8 cellular contexts compared by ENCODE assay signal in genomic region chr1:6785318-6785712, GRCh38. TPM values are rescaled to one million over a fixed set of nuclear protein-coding genes. Genes with fewer than 3 reads are reported as not detected.
A peak's percentile ranks its signal among the peaks of the same experiment; 100 is the strongest.
DNase-seq lines count a peak whose midpoint lies in the region; ATAC-seq and TF ChIP-seq lines count a peak whose summit lies in the region.

CAMTA1 (plus strand) TSS chr1:6785454; CDS start chr1:6785531, 77 bp downstream.

- H3K4me2 ChIP-seq in mammary epithelial cell (ENCODE audit: insufficient read depth, low read depth, low read length) = peak within 1 kb of the TSS; percentile 88

- H3K79me2 ChIP-seq in mammary epithelial cell (ENCODE audit: insufficient read depth, low read length) = peaks cover 51% of the 10 kb centered on the region

- dilution Hi-C loops in mammary epithelial cell (cut with HindIII; ENCODE audit: low sequenced_read_pairs) = no loop called here

- peak in 1 of 2 donors; percentile 33 for TF ChIP-seq POLR2A in lower leg skin (IDR thresholded peaks at IDR 0.05)
- peak; percentile 44 to 51 for TF ChIP-seq POLR2A in thyroid gland (IDR thresholded peaks at IDR 0.05)

- CTCF ChIA-PET in activated CD8-positive, alpha-beta memory T cell treated with anti-CD3 and anti-CD28 coated beads for 36 hours (lab: Charles Lee) = no interaction called here
- CTCF ChIA-PET in mammary epithelial cell (lab: Charles Lee; ENCODE audit: low non-redundant PET) = interaction anchor here (0.6 to 0.7 kb wide), 3 partner anchors 84 to 423 kb away, joined by 3 to 6 read pairs (median 3); partner anchors contain the start of gene DNAJC11

- H2AFZ ChIP-seq in mammary epithelial cell (ENCODE audit: low read depth, low read length) = peak within 1 kb of the TSS; percentile 83

- in situ Hi-C loops in mammary epithelial cell (cut with MboI; ENCODE audit: low sequenced_read_pairs in 2 of 2) = no loop called here

- H3K27ac ChIP-seq in HUES64 (ENCODE audit: low read depth, low read length) (peak within 1 kb of the TSS; percentile 99), mammary epithelial cell (ENCODE audit: insufficient read depth, low read depth, low read length) (peak within 1 kb of the TSS; percentile 94), thyroid gland (peak within 1 kb of the TSS; percentile 99 to 100 (median 99))

- H3K4me3 ChIP-seq in HUES64 (ENCODE audit: low read length) (peak within 1 kb of the TSS; percentile 90), mammary epithelial cell (replicated peaks in 1 of 3; ENCODE audit: insufficient read depth in 1 of 3, low read depth in 2 of 3, low read length in 3 of 3) (peak within 1 kb of the TSS; percentile 74 to 86 (median 78)), lower leg skin (ENCODE audit: low read depth, poor library complexity, severe bottlenecking) (peak within 1 kb of the TSS; percentile 79), thyroid gland (replicated peaks in 1 of 3) (peak within 1 kb of the TSS; percentile 74 to 91 (median 82))

- no peak for DNase-seq in activated CD8-positive, alpha-beta memory T cell treated with anti-CD3 and anti-CD28 coated beads, Interleukin-2, amount 50 U/mL, for 4 hours
- DNase-seq in mammary epithelial cell (no peak), lower leg skin (ENCODE audit: low spot score in 2 of 2) (no peak), thyroid gland (no peak), posterior cingulate gyrus (no peak)

- no peak for ATAC-seq in HG03378 (IDR thresholded peaks at IDR 0.05; ENCODE audit: unreplicated experiment)

- H3K27me3 ChIP-seq in HUES64 (ENCODE audit: insufficient read depth, low read length) (no peaks in the 10 kb centered on the region), mammary epithelial cell (ENCODE audit: insufficient read depth, low read length) (no peaks in the 10 kb centered on the region), thyroid gland (no peaks in the 10 kb centered on the region)

- H3K36me3 ChIP-seq in HUES64 (ENCODE audit: insufficient read depth, low read length) (peaks cover 5% of the 10 kb centered on the region; the same call in 1 of the 2 replicates), mammary epithelial cell (ENCODE audit: insufficient read depth, low read length) (no peaks in the 10 kb centered on the region), thyroid gland (no peaks in the 10 kb centered on the region)

- H3K9me3 ChIP-seq in HUES64 (ENCODE audit: insufficient read depth, low read depth, low read length) (no peaks in the 10 kb centered on the region), mammary epithelial cell (replicated peaks; ENCODE audit: insufficient read depth, low read length) (no peaks in the 10 kb centered on the region), thyroid gland (no peaks in the 10 kb centered on the region)

- WGBS in HUES64 = 1% methylated on average over 67 of the region's 67 CpGs
- WGBS in mammary epithelial cell (ENCODE audit: low coverage, missing lambda C conversion rate) = no CpG with 5 or more reads among the region's 67 CpGs
- 0% methylated on average over 33 to 36 of the region's 67 CpGs for WGBS in lower leg skin, 2 donors
- 0% methylated on average over 17 of the region's 67 CpGs; no CpG with 5 or more reads in 1 of the 2 donors for WGBS in thyroid gland, 2 donors

- peak within 1 kb of the TSS; percentile 97 for H3K9ac ChIP-seq in HUES64 (ENCODE audit: low read depth, low read length)
- H3K9ac ChIP-seq in mammary epithelial cell (ENCODE audit: insufficient read depth, low read length) = peak within 1 kb of the TSS; percentile 98

- intact Hi-C loops in mammary epithelial cell (cut with micrococcal nuclease) (loop anchor here (2.0 to 10.0 kb wide), 2 partner anchors 23 to 759 kb away; no protein-coding TSS in a partner anchor), lower leg skin (cut with DNase I; ENCODE audit: low total_unique reads) (no loop called here), thyroid gland (cut with DNase I) (no loop called here), posterior cingulate gyrus (cut with DNase I) (loop anchor here (10.0 kb wide), 1 partner anchor 171 kb away; the partner anchor contains the start of gene PHF13)

- no TSS peak for BruUV-seq in mammary epithelial cell (replicated peaks; lab: Mats Ljungman, UMichigan)

- POLR2A ChIA-PET in activated CD8-positive, alpha-beta memory T cell treated with anti-CD3 and anti-CD28 coated beads for 36 hours (lab: Charles Lee) = interaction anchor here (0.6 to 1.6 kb wide), 7 partner anchors 8 to 1792 kb away, joined by 3 to 6 read pairs (median 3); partner anchors contain the start of genes DNAJC11 and ZBTB48

- peaks cover 28% of the 10 kb centered on the region for H3K4me1 ChIP-seq in HUES64 (ENCODE audit: insufficient read depth, low read length)
- H3K4me1 ChIP-seq in mammary epithelial cell (ENCODE audit: insufficient read depth, low read length) = peaks cover 6% of the 10 kb centered on the region
- peaks cover 20 to 32% of the 10 kb centered on the region in 2 donors for H3K4me1 ChIP-seq in thyroid gland

- H4K20me1 ChIP-seq in mammary epithelial cell (ENCODE audit: insufficient read depth, low read length) = no peaks in the 10 kb centered on the region

- no peak for TF ChIP-seq CTCF in mammary epithelial cell (conservative IDR thresholded peaks at IDR 0.05 in 1 of 2, IDR thresholded peaks at IDR 0.05 in 1 of 2; ENCODE audit: extremely low read depth in 1 of 2, insufficient read depth in 1 of 2, low read depth in 1 of 2, low read length in 2 of 2)
- no peak for TF ChIP-seq CTCF in lower leg skin (IDR thresholded peaks at IDR 0.05)
- TF ChIP-seq CTCF in thyroid gland (IDR thresholded peaks at IDR 0.05) = no peak

RNA-seq across cellular contexts. Expression of gene CAMTA1, which starts in this region (rescaled TPM):
- total RNA-seq in activated CD8-positive, alpha-beta memory T cell treated with anti-CD3 and anti-CD28 coated beads for 36 hours = 10 to 100 TPM; 66.5 to 72.5 TPM
- polyA plus RNA-seq in HUES64 (2013, experiment 1 of 2) = 107 TPM
- polyA plus RNA-seq in HUES64 (2013, experiment 2 of 2) = 134 TPM
- 10 to 100 TPM; 49.5 to 85.1 TPM for total RNA-seq in mammary epithelial cell
- 45.8 TPM for polyA plus RNA-seq in mammary epithelial cell
- polyA minus RNA-seq in mammary epithelial cell = 60.3 TPM
- total RNA-seq in lower leg skin = 10 to 100 TPM; 24.4 to 52.3 (median 32.9) TPM
- 100 to 1,000 TPM in 2 of 4 donors, 10 to 100 TPM in 2; 63.9 to 124 (median 101) TPM for total RNA-seq in thyroid gland

Comparison
In these comparisons a context has a peak if more than half of its experiments do, and no peak if none do; other contexts are left out.
1. intact Hi-C loops: an anchor here in mammary epithelial cell (2.0 to 10.0 kb wide) and posterior cingulate gyrus (10.0 kb wide); none called in lower leg skin and thyroid gland.